In genomic region chr13:37047032-37047431, GRCh38 we compare ENCODE assay signal across 24 cellular contexts. TPM values are rescaled to one million over a fixed set of nuclear protein-coding genes. Genes with fewer than 3 reads are reported as not detected.
A peak's percentile ranks its signal among the peaks of the same experiment; 100 is the strongest.
DNase-seq lines count a peak whose midpoint lies in the region; ATAC-seq and TF ChIP-seq lines count a peak whose summit lies in the region.
"Had no signal": no experiment of that assay in that cellular context is flagged by ENCODE, and none has a peak within 500 bp of the region (broad histone marks: within the 10 kb centered on the region; RNA-seq: fewer than 3 reads in every experiment).

No MANE protein-coding gene starts in this region.

- DNase-seq in stimulated activated naive CD8-positive, alpha-beta T cell treated with anti-CD3 and anti-CD28 coated beads, Interleukin-15, Interleukin-2, amounts not matched to agents 100 U/mL and 50 U/mL, for 24 hours = no peak
- peak; percentile 27 for DNase-seq in NCI-H2227 (lab: John Stamatoyannopoulos, UW; ENCODE audit: unreplicated experiment)
- DNase-seq in left colon = no peak
- no peak for DNase-seq in SW480 (ENCODE audit: low spot score)
- DNase-seq in RWPE1 (ENCODE audit: low spot score) = no peak
- no peak for DNase-seq in GM19238 (ENCODE audit: insufficient read length, low spot score)
- DNase-seq: CD4-positive, CD25-positive, alpha-beta regulatory T cell; DMS53; H9; NCI-H1092; NCI-H1436; NCI-H187; NCI-H2081 treated with DMSO at 0.1 percent for 48 hours; NCI-H446 treated with DMSO at 0.1 percent for 48 hours; NCI-H526; RPMI8226; SHP77 treated with DMSO at 0.1 percent for 48 hours had no signal

- CTCF ChIA-PET in RWPE1 (lab: Yijun Ruan, JAX) = no interaction called here

- no peaks in the 10 kb centered on the region for H3K9me3 Mint-ChIP-seq in stimulated activated naive CD8-positive, alpha-beta T cell treated with anti-CD3 and anti-CD28 coated beads, Interleukin-15, Interleukin-2, amounts not matched to agents 100 ng/mL and 50 ng/mL, for 24 hours
- H3K9me3 Mint-ChIP-seq: CD4-positive, CD25-positive, alpha-beta regulatory T cell; GM23338; H9; IgD-negative memory B cell had no signal

- no peak overlapping the region for H3K4me3 Mint-ChIP-seq in stimulated activated naive CD8-positive, alpha-beta T cell treated with anti-CD3 and anti-CD28 coated beads, Interleukin-15, Interleukin-2, amounts not matched to agents 100 ng/mL and 50 ng/mL, for 24 hours
- H3K4me3 Mint-ChIP-seq: CD4-positive, CD25-positive, alpha-beta regulatory T cell; GM23338; H9; IgD-negative memory B cell had no signal

- no peak overlapping the region for H3K27ac ChIP-seq in RWPE1
- H3K27ac ChIP-seq: BLaER1, KMS-11 had no signal

- peaks cover 8% of the 10 kb centered on the region for H3K4me1 Mint-ChIP-seq in stimulated activated naive CD8-positive, alpha-beta T cell treated with anti-CD3 and anti-CD28 coated beads, Interleukin-15, Interleukin-2, amounts not matched to agents 100 ng/mL and 50 ng/mL, for 24 hours (ENCODE audit: low read depth)
- H3K4me1 Mint-ChIP-seq: GM23338 had no signal

- peak overlapping the region; percentile 26 for H3K27ac Mint-ChIP-seq in stimulated activated naive CD8-positive, alpha-beta T cell treated with anti-CD3 and anti-CD28 coated beads, Interleukin-15, Interleukin-2, amounts not matched to agents 100 ng/mL and 50 ng/mL, for 24 hours
- H3K27ac Mint-ChIP-seq: CD4-positive, CD25-positive, alpha-beta regulatory T cell; GM23338; H9; IgD-negative memory B cell had no signal

- ATAC-seq in stimulated activated naive CD8-positive, alpha-beta T cell treated with anti-CD3 and anti-CD28 coated beads, Interleukin-15, Interleukin-2, amounts not matched to agents 100 U/mL and 50 U/mL, for 24 hours = no peak
- ATAC-seq in left colon (peak; percentile 80), GM18517 (IDR thresholded peaks at IDR 0.05; ENCODE audit: unreplicated experiment) (no peak)
- ATAC-seq: GM23338 had no signal

- POLR2A ChIA-PET in RWPE1 (lab: Yijun Ruan, JAX; ENCODE audit: low non-redundant PET) = no interaction called here

- H3K27me3 Mint-ChIP-seq in stimulated activated naive CD8-positive, alpha-beta T cell treated with anti-CD3 and anti-CD28 coated beads, Interleukin-15, Interleukin-2, amounts not matched to agents 100 ng/mL and 50 ng/mL, for 24 hours = no peaks in the 10 kb centered on the region
- H3K27me3 Mint-ChIP-seq: CD4-positive, CD25-positive, alpha-beta regulatory T cell; IgD-negative memory B cell had no signal

- TF ChIP-seq CTCF in RWPE1 (conservative IDR thresholded peaks at IDR 0.05; ENCODE audit: low read depth) = no peak

- intact Hi-C loops in left colon (cut with DNase I, micrococcal nuclease) = no loop called here

- H3K36me3 Mint-ChIP-seq in stimulated activated naive CD8-positive, alpha-beta T cell treated with anti-CD3 and anti-CD28 coated beads, Interleukin-15, Interleukin-2, amounts not matched to agents 100 ng/mL and 50 ng/mL, for 24 hours (ENCODE audit: low read depth) = peaks cover 50% of the 10 kb centered on the region

RNA-seq across cellular contexts. Expression of gene SUPT20H, which starts 12.5 kb away (rescaled TPM):
- total RNA-seq in left colon = 10 to 100 TPM; 44.9 to 46.6 TPM

RNA-seq across cellular contexts. Expression of gene EXOSC8, which starts 46.4 kb away (rescaled TPM):
- total RNA-seq in left colon = 10 to 100 TPM; 17.2 to 19.7 TPM

RNA-seq across cellular contexts. Expression of gene ALG5, which starts 47.9 kb away (rescaled TPM):
- 10 to 100 TPM; 26.5 to 34.6 TPM for total RNA-seq in left colon

RNA-seq across cellular contexts. Expression of gene CSNK1A1L, which starts 58.4 kb away (rescaled TPM):
- total RNA-seq in left colon = not detected
- total RNA-seq: CD4-positive, CD25-positive, alpha-beta regulatory T cell; Daoy; GM23338; H9 had no signal
